Comparison of ENCODE assay signal across 18 cellular contexts in the genomic region with DNA sequence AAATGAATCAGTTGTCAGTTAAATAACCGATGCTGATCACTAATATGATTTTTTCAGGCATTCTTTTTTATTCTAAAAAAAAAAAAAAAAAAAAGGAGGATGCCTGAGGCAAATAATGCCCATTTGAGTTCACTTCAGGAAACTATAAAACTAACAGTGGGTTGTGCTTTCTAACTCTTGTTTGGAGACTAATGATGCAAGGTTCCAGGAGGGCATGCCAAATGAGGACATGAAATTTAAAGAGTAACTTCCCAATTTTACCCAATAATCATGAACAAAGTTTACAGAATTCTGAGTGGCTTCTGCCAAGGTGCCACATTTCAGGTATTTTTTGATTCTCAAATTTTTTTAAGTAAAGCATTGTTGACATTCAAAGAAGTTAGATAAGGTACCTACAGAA.
"Had no signal": no experiment of that assay in that cellular context is flagged by ENCODE, and none has a peak within 500 bp of the region (broad histone marks: within the 10 kb centered on the region; RNA-seq: fewer than 3 reads in every experiment).

No MANE protein-coding gene starts in this region.

- H3K27ac ChIP-seq: dorsolateral prefrontal cortex, neural progenitor cell, parathyroid adenoma, prostate gland, right atrium auricular region, sigmoid colon, stomach, thyroid gland had no signal

- H3K4me2 ChIP-seq: neural progenitor cell had no signal

- H3K4me3 ChIP-seq: dorsolateral prefrontal cortex, neural progenitor cell, prostate gland, right atrium auricular region, sigmoid colon, stomach, thyroid gland had no signal

- ATAC-seq: naive thymus-derived CD4-positive, alpha-beta T cell; stimulated activated effector memory CD8-positive, alpha-beta T cell treated with anti-CD3 and anti-CD28 coated beads, Interleukin-12 subunit alpha, Interleukin-12 subunit beta, amount 100 ng/mL, for 72 hours had no signal

- H3K9me3 ChIP-seq: prostate gland, right atrium auricular region, sigmoid colon, stomach, thyroid gland had no signal

- H3K9ac ChIP-seq: neural progenitor cell, parathyroid adenoma had no signal

- H3K27me3 Mint-ChIP-seq: naive thymus-derived CD4-positive, alpha-beta T cell; type B pancreatic cell had no signal

- H3K4me1 ChIP-seq: neural progenitor cell, parathyroid adenoma, prostate gland, right atrium auricular region, sigmoid colon, stomach, thyroid gland had no signal

- H3K36me3 ChIP-seq: prostate gland had no signal

- H3K27me3 ChIP-seq: dorsolateral prefrontal cortex, neural progenitor cell, right atrium auricular region, sigmoid colon, stomach, thyroid gland had no signal

- H3K27ac Mint-ChIP-seq: naive thymus-derived CD4-positive, alpha-beta T cell; nephron; neural progenitor cell; stimulated activated effector memory CD8-positive, alpha-beta T cell treated with anti-CD3 and anti-CD28 coated beads, Interleukin-12 subunit alpha, Interleukin-12 subunit beta, amount 100 ng/mL, for 72 hours; type B pancreatic cell had no signal

- H3K9me3 Mint-ChIP-seq: naive thymus-derived CD4-positive, alpha-beta T cell; nephron; neural progenitor cell; stimulated activated effector memory CD8-positive, alpha-beta T cell treated with anti-CD3 and anti-CD28 coated beads, Interleukin-12 subunit alpha, Interleukin-12 subunit beta, amount 100 ng/mL, for 72 hours; type B pancreatic cell had no signal

- H3K4me3 Mint-ChIP-seq: naive thymus-derived CD4-positive, alpha-beta T cell; nephron; neural progenitor cell; stimulated activated effector memory CD8-positive, alpha-beta T cell treated with anti-CD3 and anti-CD28 coated beads, Interleukin-12 subunit alpha, Interleukin-12 subunit beta, amount 100 ng/mL, for 72 hours; type B pancreatic cell had no signal

- H2AFZ ChIP-seq: neural progenitor cell, parathyroid adenoma had no signal

- H3K4me1 Mint-ChIP-seq: nephron, neural progenitor cell had no signal

- DNase-seq: dorsolateral prefrontal cortex; effector CD4-positive, alpha-beta T cell; mesendoderm; midbrain; naive thymus-derived CD4-positive, alpha-beta T cell; sigmoid colon; stimulated activated CD4-positive, alpha-beta T cell treated with anti-CD3 and anti-CD28 coated beads, Interleukin-2, amount 100 ng/mL, for 24 hours; stimulated activated CD4-positive, alpha-beta T cell treated with anti-CD3 and anti-CD28 coated beads, Interleukin-4, amount 100 ng/mL, for 24 hours; stimulated activated naive CD4-positive, alpha-beta T cell treated with Interleukin-2 at 50 U/mL for 16 hours; stomach; thyroid gland had no signal

- H3K79me2 ChIP-seq: parathyroid adenoma had no signal
